Comparison of ENCODE assay signal across 15 cellular contexts in the genomic region with DNA sequence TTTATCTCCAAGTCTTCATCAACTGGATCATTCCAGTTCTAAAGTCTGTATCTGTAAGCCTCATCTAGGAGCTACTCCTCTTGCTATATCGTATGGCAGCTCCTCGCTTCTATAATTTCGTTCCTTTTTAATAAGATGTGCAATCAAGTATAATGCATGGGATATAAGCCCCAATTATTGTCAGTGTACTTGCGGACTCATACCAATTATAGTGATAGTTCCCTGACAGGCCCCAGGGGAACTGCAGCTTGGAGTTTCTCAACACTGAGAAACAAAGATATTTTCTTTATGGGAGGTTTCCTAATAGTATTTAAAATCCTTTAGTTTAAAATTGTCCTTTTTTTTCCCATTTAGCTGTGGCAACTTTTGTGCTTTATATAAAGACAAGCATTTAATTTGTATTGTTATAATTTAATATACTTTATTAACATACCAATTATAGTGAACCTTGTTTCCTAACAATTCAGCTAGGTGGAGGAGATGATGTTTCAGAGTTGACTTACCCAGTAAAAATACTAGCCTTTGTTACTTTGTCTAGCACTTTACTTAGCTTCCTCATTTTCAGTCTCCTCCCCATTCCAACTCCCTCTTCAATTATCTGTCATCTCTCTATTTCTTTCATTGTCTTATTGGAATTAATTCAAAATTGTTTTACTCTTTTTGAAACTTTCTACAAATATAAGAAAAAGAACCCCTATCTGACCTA. TPM values are rescaled to one million over a fixed set of nuclear protein-coding genes. Genes with fewer than 3 reads are reported as not detected.
DNase-seq lines count a peak whose midpoint lies in the region; ATAC-seq, FAIRE-seq and TF ChIP-seq lines count a peak whose summit lies in the region.
"Had no signal": no experiment of that assay in that cellular context is flagged by ENCODE, and none has a peak within 500 bp of the region (broad histone marks: within the 10 kb centered on the region; RNA-seq: fewer than 3 reads in every experiment).

No MANE protein-coding gene starts in this region.

- H3K36me3 ChIP-seq in mammary epithelial cell (ENCODE audit: insufficient read depth, low read length) (no peaks in the 10 kb centered on the region), breast epithelium (no peaks in the 10 kb centered on the region), GM12878 (ENCODE audit: control insufficient read depth in 2 of 2, insufficient read depth in 2 of 2, low read length in 1 of 2) (no peaks in the 10 kb centered on the region), thymus (ENCODE audit: control insufficient read depth, insufficient read depth) (no peaks in the 10 kb centered on the region), hepatocyte (replicated peaks; ENCODE audit: insufficient read depth, low read depth) (no peaks in the 10 kb centered on the region)
- H3K36me3 ChIP-seq: BE2C, colonic mucosa, neutrophil, spleen had no signal

- no peaks in the 10 kb centered on the region for H3K4me1 ChIP-seq in mammary epithelial cell (ENCODE audit: insufficient read depth, low read length)
- H3K4me1 ChIP-seq in breast epithelium, result no peaks in the 10 kb centered on the region
- H3K4me1 ChIP-seq in GM12878 (ENCODE audit: control insufficient read depth, insufficient read depth, low read length), result no peaks in the 10 kb centered on the region
- peaks cover 4% of the 10 kb centered on the region for H3K4me1 ChIP-seq in thymus (ENCODE audit: control insufficient read depth, insufficient read depth, low read length)
- no peaks in the 10 kb centered on the region for H3K4me1 ChIP-seq in hepatocyte (ENCODE audit: insufficient read depth)
- H3K4me1 ChIP-seq: BE2C, colonic mucosa had no signal

- H3K79me2 ChIP-seq in mammary epithelial cell (ENCODE audit: insufficient read depth, low read length) (no peaks in the 10 kb centered on the region), GM12878 (ENCODE audit: control insufficient read depth, insufficient read depth, low read length) (no peaks in the 10 kb centered on the region), hepatocyte (no peaks in the 10 kb centered on the region)

- no peaks in the 10 kb centered on the region for H4K20me1 ChIP-seq in mammary epithelial cell (ENCODE audit: insufficient read depth, low read length)
- H4K20me1 ChIP-seq in GM12878 (ENCODE audit: control insufficient read depth, insufficient read depth), result no peaks in the 10 kb centered on the region
- no peaks in the 10 kb centered on the region for H4K20me1 ChIP-seq in hepatocyte (ENCODE audit: insufficient read depth, poor library complexity, severe bottlenecking)

- POLR2A ChIA-PET in GM12878 (lab: Charles Lee), result interaction anchor here (0.9 kb wide), 1 partner anchor 10 kb away, joined by 3 read pairs; no protein-coding TSS in a partner anchor

- intact Hi-C loops in mammary epithelial cell (cut with micrococcal nuclease) (no loop called here), breast epithelium (cut with DNase I; ENCODE audit: low total_unique reads) (no loop called here), GM12878 (cut with micrococcal nuclease; ENCODE audit: unreplicated experiment) (no loop called here)

- no peaks in the 10 kb centered on the region for H3K27me3 ChIP-seq in mammary epithelial cell (ENCODE audit: insufficient read depth, low read length)
- no peaks in the 10 kb centered on the region for H3K27me3 ChIP-seq in breast epithelium
- H3K27me3 ChIP-seq in GM12878 (replicated peaks in 1 of 2; ENCODE audit: control insufficient read depth in 2 of 2, insufficient read depth in 2 of 2, low read length in 1 of 2), result no peaks in the 10 kb centered on the region
- H3K27me3 ChIP-seq in thymus (ENCODE audit: control insufficient read depth, insufficient read depth), result no peaks in the 10 kb centered on the region
- no peaks in the 10 kb centered on the region for H3K27me3 ChIP-seq in hepatocyte
- H3K27me3 ChIP-seq: BE2C, colonic mucosa, neutrophil had no signal

- TF ChIP-seq POLR2A in breast epithelium (IDR thresholded peaks at IDR 0.05) (no peak), GM12878 (IDR thresholded peaks at IDR 0.05; ENCODE audit: low read depth, low read length) (no peak)

- H3K9me2 ChIP-seq in hepatocyte (replicated peaks; ENCODE audit: insufficient read depth), result no peaks in the 10 kb centered on the region

- TF ChIP-seq CTCF in mammary epithelial cell (conservative IDR thresholded peaks at IDR 0.05 in 1 of 2, IDR thresholded peaks at IDR 0.05 in 1 of 2; ENCODE audit: extremely low read depth in 1 of 2, insufficient read depth in 1 of 2, low read depth in 1 of 2, low read length in 2 of 2), result no peak
- TF ChIP-seq CTCF in breast epithelium (IDR thresholded peaks at IDR 0.05), result no peak
- no peak for TF ChIP-seq CTCF in GM12878 (IDR thresholded peaks at IDR 0.05 in 2 of 3, conservative IDR thresholded peaks at IDR 0.05 in 1 of 3; ENCODE audit: control insufficient read depth in 2 of 3, extremely low read depth in 1 of 3, insufficient read depth in 1 of 3, low read depth in 3 of 3, low read length in 3 of 3)
- TF ChIP-seq CTCF in hepatocyte (IDR thresholded peaks at IDR 0.05; ENCODE audit: poor library complexity), result no peak

- WGBS in mammary epithelial cell (ENCODE audit: low coverage, missing lambda C conversion rate), result 97% methylated on average over 4 of the region's 4 CpGs
- 97% methylated on average over 4 of the region's 4 CpGs for WGBS in GM12878 (ENCODE audit: insufficient coverage, insufficient replicate concordance, low lambda C conversion rate, missing lambda C conversion rate)
- 95% methylated on average over 4 of the region's 4 CpGs for WGBS in thymus
- WGBS in hepatocyte (ENCODE audit: low lambda C conversion rate, missing lambda C conversion rate), result 95% methylated on average over 4 of the region's 4 CpGs

- H3K9me3 ChIP-seq in mammary epithelial cell (replicated peaks; ENCODE audit: insufficient read depth, low read length) (no peaks in the 10 kb centered on the region), breast epithelium (no peaks in the 10 kb centered on the region), GM12878 (replicated peaks; ENCODE audit: control insufficient read depth, insufficient read depth, low read length) (no peaks in the 10 kb centered on the region), thymus (ENCODE audit: control insufficient read depth) (no peaks in the 10 kb centered on the region), hepatocyte (ENCODE audit: low read depth) (no peaks in the 10 kb centered on the region)
- H3K9me3 ChIP-seq: BE2C, colonic mucosa, neutrophil, spleen had no signal

- dilution Hi-C loops in mammary epithelial cell (cut with HindIII; ENCODE audit: low sequenced_read_pairs), result no loop called here

- BruUV-seq in mammary epithelial cell (replicated peaks; lab: Mats Ljungman, UMichigan) (no TSS peak), GM12878 (replicated peaks; lab: Mats Ljungman, UMichigan) (no TSS peak)

- H3K4me3 ChIP-seq in mammary epithelial cell (replicated peaks in 1 of 3; ENCODE audit: insufficient read depth in 1 of 3, low read depth in 2 of 3, low read length in 3 of 3) (no peak overlapping the region), breast epithelium (no peak overlapping the region), GM12878 (no peak overlapping the region), thymus (ENCODE audit: low read length) (peak overlapping the region; percentile 17), hepatocyte (no peak overlapping the region)
- H3K4me3 ChIP-seq: colonic mucosa, spleen had no signal

- H3K27ac ChIP-seq in mammary epithelial cell (ENCODE audit: insufficient read depth, low read depth, low read length) (no peak overlapping the region), breast epithelium (no peak overlapping the region), GM12878 (ENCODE audit: control insufficient read depth, insufficient read depth) (no peak overlapping the region), thymus (ENCODE audit: low read depth) (peak overlapping the region; percentile 89), hepatocyte (no peak overlapping the region)
- H3K27ac ChIP-seq: colonic mucosa, neutrophil had no signal

- in situ Hi-C loops in mammary epithelial cell (cut with MboI; ENCODE audit: low sequenced_read_pairs in 2 of 2) (no loop called here), GM12878 (cut with MboI) (no loop called here)

- no peak for TF ChIP-seq RAD21 in GM12878 (IDR thresholded peaks at IDR 0.05; ENCODE audit: insufficient read depth, low read depth, low read length)

- DNase-seq in mammary epithelial cell (no peak), breast epithelium (ENCODE audit: low spot score in 2 of 2) (no peak), OCI-M1 (lab: John Stamatoyannopoulos, UW) (peak; percentile 65), GM12878 (ENCODE audit: low read depth, low spot score) (no peak), NCI-H82 treated with DMSO at 0.1 percent for 48 hours (lab: John Stamatoyannopoulos, UW; ENCODE audit: unreplicated experiment) (no peak), hepatocyte (ENCODE audit: low spot score) (no peak)
- DNase-seq: BE2C, colonic mucosa, NCI-H1417 treated with DMSO at 0.1 percent for 48 hours, spleen had no signal

- CTCF ChIA-PET in mammary epithelial cell (lab: Charles Lee; ENCODE audit: low non-redundant PET), result no interaction called here
- CTCF ChIA-PET in GM12878 (lab: Yijun Ruan, JAX), result interaction anchor here (0.7 to 1.0 kb wide), 3 partner anchors 8 to 479 kb away, joined by 3 to 4 read pairs (median 3); no protein-coding TSS in a partner anchor

- no peak for FAIRE-seq in GM12878 (lab: Jason Lieb, UNC)

- peak overlapping the region; percentile 32 for H2AFZ ChIP-seq in mammary epithelial cell (ENCODE audit: low read depth, low read length)
- H2AFZ ChIP-seq in GM12878 (ENCODE audit: control insufficient read depth, low read depth, low read length), result peak overlapping the region; percentile 60; the same call in 1 of the 2 replicates
- H2AFZ ChIP-seq in hepatocyte, result no peak overlapping the region

- SMC1A ChIA-PET in GM12878 (lab: Charles Lee; ENCODE audit: uncharacterized antibody, unreplicated experiment), result interaction anchor here (1.1 to 1.2 kb wide), 3 partner anchors 8 to 10 kb away, joined by 3 to 5 read pairs (median 4); no protein-coding TSS in a partner anchor

- H3K9ac ChIP-seq in mammary epithelial cell (ENCODE audit: insufficient read depth, low read length) (no peak overlapping the region), GM12878 (ENCODE audit: control insufficient read depth, insufficient read depth, low read length) (no peak overlapping the region)

- ATAC-seq in GM12878, result no peak
- no peak for ATAC-seq in SK-N-SH treated with all-trans-retinoic acid at 6 μM for 48 hours
- ATAC-seq: Panc1 had no signal

- RAD21 ChIA-PET in GM12878 (lab: Charles Lee; ENCODE audit: unreplicated experiment), result interaction anchor here (1.3 kb wide), 1 partner anchor 34 kb away, joined by 3 read pairs; no protein-coding TSS in a partner anchor

- no peak for TF ChIP-seq EP300 in GM12878 (IDR thresholded peaks at IDR 0.05; ENCODE audit: borderline replicate concordance in 1 of 2, control insufficient read depth in 1 of 2, low read depth in 2 of 2, low read length in 2 of 2)

- H3K4me2 ChIP-seq in mammary epithelial cell (ENCODE audit: insufficient read depth, low read depth, low read length) (no peak overlapping the region), GM12878 (ENCODE audit: control insufficient read depth, insufficient read depth) (no peak overlapping the region), hepatocyte (no peak overlapping the region)

RNA-seq across cellular contexts. Expression of a gene that starts 25.3 kb away (rescaled TPM):
- 100 to 1,000 TPM; 235 to 405 TPM for total RNA-seq in mammary epithelial cell
- polyA plus RNA-seq in mammary epithelial cell, result 162 TPM
- 270 TPM for polyA minus RNA-seq in mammary epithelial cell
- total RNA-seq in breast epithelium, result 1,000 to 10,000 TPM in 1 of 3 donors, 100 to 1,000 TPM in 2; 586 to 1,018 (median 961) TPM
- 1,768 and 1,800 TPM in 2 replicates for total RNA-seq in GM12878 (2013; cell fraction: nucleolus; rRNA removed)
- total RNA-seq in GM12878 (2014; rRNA removed), result 377 and 419 TPM in 2 replicates
- 223 and 233 TPM in 2 replicates for total RNA-seq in GM12878 (2014; rRNA removed; fragmentation: Illumina TruSeq; extraction: Trizol)
- total RNA-seq in GM12878 (2021), result 340 and 342 TPM in 2 replicates
- 163 TPM for polyA plus RNA-seq in GM12878 (2011; ENCODE audit: low read depth)
- polyA plus RNA-seq in GM12878 (2011; rRNA removed), result 778 and 793 TPM in 2 replicates
- 427 and 428 TPM in 2 replicates for polyA plus RNA-seq in GM12878 (2011; cell fraction: cytosol; rRNA removed)
- 1,697 and 1,958 TPM in 2 replicates for polyA plus RNA-seq in GM12878 (2011; cell fraction: nucleus; rRNA removed)
- 206 and 224 TPM in 2 replicates for polyA plus RNA-seq in GM12878 (2012)
- 310 and 395 TPM in 2 replicates for polyA plus RNA-seq in GM12878 (2014; fragmentation: Illumina TruSeq; extraction: Trizol)
- polyA plus RNA-seq in GM12878 (2014; fragmentation: Nextera tagmentation; extraction: Ambion mirVana), result 10 to 100 TPM; 47.1 to 91.4 TPM
- polyA plus RNA-seq in GM12878 (2014; rRNA removed), result 430 and 457 TPM in 2 replicates
- 10 to 100 TPM; 25.2 to 30.9 TPM for polyA plus RNA-seq in GM12878 (2016; fragmentation: Nextera tagmentation; extraction: Ambion mirVana)
- 499 and 606 TPM in 2 replicates for polyA minus RNA-seq in GM12878 (2011; rRNA and poly(A)+ RNA removed)
- polyA minus RNA-seq in GM12878 (2011; cell fraction: cytosol; rRNA and poly(A)+ RNA removed), result 150 and 173 TPM in 2 replicates
- polyA minus RNA-seq in GM12878 (2011; cell fraction: nucleus; rRNA and poly(A)+ RNA removed), result 520 and 693 TPM in 2 replicates
- polyA plus RNA-seq in thymus, result 325 TPM
- total RNA-seq in hepatocyte, result 432 and 433 TPM in 2 replicates
- polyA plus RNA-seq in hepatocyte, result 42.3 and 50.1 TPM in 2 replicates

RNA-seq across cellular contexts. Expression of a gene that starts 38.6 kb away (rescaled TPM):
- 1 to 10 TPM in 1 of 2 donors, under 1 TPM in 1; 0.50 to 1.3 TPM for total RNA-seq in mammary epithelial cell
- polyA plus RNA-seq in mammary epithelial cell, result 0.22 TPM
- polyA minus RNA-seq in mammary epithelial cell, result not detected
- total RNA-seq in breast epithelium, result 1 to 10 TPM; 1.6 to 3.3 (median 2.9) TPM
- 3.5 and 5.6 TPM in 2 replicates for total RNA-seq in GM12878 (2013; cell fraction: nucleolus; rRNA removed)
- total RNA-seq in GM12878 (2014; rRNA removed), result 1.0 and 10.8 TPM in 2 replicates
- total RNA-seq in GM12878 (2014; rRNA removed; fragmentation: Illumina TruSeq; extraction: Trizol), result 6.0 and 6.7 TPM in 2 replicates
- 2.2 and 2.7 TPM in 2 replicates for total RNA-seq in GM12878 (2021)
- 1.2 TPM for polyA plus RNA-seq in GM12878 (2011; ENCODE audit: low read depth)
- 5.9 and 10.5 TPM in 2 replicates for polyA plus RNA-seq in GM12878 (2011; rRNA removed)
- polyA plus RNA-seq in GM12878 (2011; cell fraction: cytosol; rRNA removed), result 7.8 and 13.1 TPM in 2 replicates
- 3.4 and 5.6 TPM in 2 replicates for polyA plus RNA-seq in GM12878 (2011; cell fraction: nucleus; rRNA removed)
- polyA plus RNA-seq in GM12878 (2012), result 2.8 and 7.7 TPM in 2 replicates
- 2.4 and 5.5 TPM in 2 replicates for polyA plus RNA-seq in GM12878 (2014; fragmentation: Illumina TruSeq; extraction: Trizol)
- polyA plus RNA-seq in GM12878 (2014; fragmentation: Nextera tagmentation; extraction: Ambion mirVana), result 1 to 10 TPM; 1.5 to 3.5 TPM
- 19.0 and 21.0 TPM in 2 replicates for polyA plus RNA-seq in GM12878 (2014; rRNA removed)
- polyA plus RNA-seq in GM12878 (2016; fragmentation: Nextera tagmentation; extraction: Ambion mirVana), result 1 to 10 TPM; 3.8 to 5.3 TPM
- 4.8 and 11.9 TPM in 2 replicates for polyA minus RNA-seq in GM12878 (2011; rRNA and poly(A)+ RNA removed)
- 5.2 and 7.6 TPM in 2 replicates for polyA minus RNA-seq in GM12878 (2011; cell fraction: cytosol; rRNA and poly(A)+ RNA removed)
- 0.85 and 7.3 TPM in 2 replicates for polyA minus RNA-seq in GM12878 (2011; cell fraction: nucleus; rRNA and poly(A)+ RNA removed)
- 0.30 TPM for polyA plus RNA-seq in thymus
- total RNA-seq in hepatocyte, result 0.80 and 3.0 TPM in 2 replicates
- polyA plus RNA-seq in hepatocyte, result 0.21 and 0.74 TPM in 2 replicates
- total RNA-seq: HT-29 had no signal
